8 cellular contexts compared by ENCODE assay signal in the genomic region with DNA sequence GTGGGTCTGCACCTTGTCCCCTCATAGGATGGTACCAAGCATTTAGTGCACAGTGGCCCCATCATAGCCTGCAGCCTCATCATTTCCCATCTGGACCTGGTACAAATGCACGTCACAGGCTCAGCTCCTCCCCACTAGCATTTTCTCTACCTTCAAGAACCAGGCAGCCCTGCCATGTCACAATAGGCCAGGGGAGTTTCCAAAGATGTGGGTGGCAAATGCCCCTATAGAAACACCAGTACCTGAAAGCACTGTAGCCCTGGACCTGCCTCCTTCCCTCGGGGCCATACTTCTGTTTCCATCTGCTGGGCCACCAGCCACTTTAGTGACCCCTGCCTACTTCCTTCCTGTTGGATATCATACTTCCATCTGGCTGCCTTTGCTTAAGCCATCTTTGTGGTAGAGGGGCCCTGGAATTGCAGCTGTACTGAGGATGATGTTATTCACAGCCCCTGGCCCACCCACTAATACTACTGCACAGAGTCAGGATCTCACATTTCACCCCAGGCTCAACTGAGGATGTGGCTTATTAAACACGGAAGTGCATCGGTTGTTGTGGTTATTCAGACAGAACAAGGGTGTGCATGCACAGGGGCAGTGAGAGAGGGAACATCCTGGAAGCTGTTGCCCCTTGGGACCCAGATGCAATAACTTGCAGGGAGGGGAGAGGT. TPM values are rescaled to one million over a fixed set of nuclear protein-coding genes. Genes with fewer than 3 reads are reported as not detected.
DNase-seq lines count a peak whose midpoint lies in the region; ATAC-seq, FAIRE-seq and TF ChIP-seq lines count a peak whose summit lies in the region.

No MANE protein-coding gene starts in this region.

- TF ChIP-seq POLR2A in H54 (IDR thresholded peaks at IDR 0.05; ENCODE audit: low read depth, low read length), result no peak

- H3K27me3 ChIP-seq in esophagus (ENCODE audit: control insufficient read depth in 1 of 2, insufficient read depth in 2 of 2, low read length in 2 of 2), result no peaks in the 10 kb centered on the region

- H3K36me3 ChIP-seq in KOPT-K1 (ENCODE audit: insufficient read depth, low read length) (peaks cover 6% of the 10 kb centered on the region; the same call in 1 of the 2 replicates), esophagus (ENCODE audit: control insufficient read depth in 2 of 2, insufficient read depth in 2 of 2, low read length in 1 of 2) (peaks cover 0 to 10% of the 10 kb centered on the region in 2 donors)

- H3K9me3 ChIP-seq in KOPT-K1 (ENCODE audit: insufficient read depth, low read length, poor library complexity, severe bottlenecking), result no peaks in the 10 kb centered on the region
- H3K9me3 ChIP-seq in esophagus (ENCODE audit: control insufficient read depth in 2 of 2, insufficient read depth in 1 of 2, low read depth in 1 of 2, low read length in 1 of 2), result no peaks in the 10 kb centered on the region

- DNase-seq in activated CD4-positive, alpha-beta T cell treated with anti-CD3 and anti-CD28 coated beads for 48 hours, result peak; percentile 74
- peak; percentile 47 for DNase-seq in stimulated activated CD8-positive, alpha-beta memory T cell treated with anti-CD3 and anti-CD28 coated beads, Interleukin-12 subunit alpha, Interleukin-12 subunit beta, amount 100 ng/mL, for 4 hours (ENCODE audit: low read depth)
- DNase-seq in HuH-7 (ENCODE audit: low spot score) (no peak), H54 (ENCODE audit: insufficient read length, low spot score) (no peak)

- 38 to 56% methylated on average over 4 of the region's 4 CpGs for WGBS in esophagus, 2 donors

- peaks cover 16 to 23% of the 10 kb centered on the region in 2 donors for H3K4me1 ChIP-seq in esophagus (ENCODE audit: control insufficient read depth in 2 of 2, insufficient read depth in 2 of 2, low read length in 1 of 2)

- H3K4me3 ChIP-seq in esophagus (ENCODE audit: low read depth in 1 of 2, low read length in 2 of 2), result no peak overlapping the region

- H3K27ac ChIP-seq in KOPT-K1 (ENCODE audit: low read depth, low read length, poor library complexity, severe bottlenecking) (peak overlapping the region; percentile 57), esophagus (ENCODE audit: low read depth in 2 of 2, low read length in 1 of 2) (peak overlapping the region; percentile 15 to 66)

- ATAC-seq in HG02840 (IDR thresholded peaks at IDR 0.05; ENCODE audit: low FRiP score, unreplicated experiment) (no peak), HG02884 (IDR thresholded peaks at IDR 0.05; ENCODE audit: unreplicated experiment) (no peak)

- no peak for FAIRE-seq in H54 (lab: Jason Lieb, UNC)

RNA-seq across cellular contexts. Expression of gene TCTA, which starts 3.8 kb away (rescaled TPM):
- 10 to 100 TPM; 11.3 to 14.5 TPM for polyA plus RNA-seq in esophagus

RNA-seq across cellular contexts. Expression of gene RHOA, which starts 4.3 kb away (rescaled TPM):
- 100 to 1,000 TPM; 162 to 244 TPM for polyA plus RNA-seq in esophagus

RNA-seq across cellular contexts. Expression of gene AMT, which starts 6.2 kb away (rescaled TPM):
- polyA plus RNA-seq in esophagus, result 10 to 100 TPM in 1 of 2 donors, 1 to 10 TPM in 1; 3.4 to 14.2 TPM

RNA-seq across cellular contexts. Expression of gene NICN1, which starts 13.1 kb away (rescaled TPM):
- polyA plus RNA-seq in esophagus, result 1 to 10 TPM; 5.0 to 7.0 TPM

RNA-seq across cellular contexts. Expression of gene DAG1, which starts 54.0 kb away (rescaled TPM):
- polyA plus RNA-seq in esophagus, result 10 to 100 TPM in 1 of 2 donors, 1 to 10 TPM in 1; 8.6 to 18.8 TPM

Comparison
In these comparisons a context has a peak if more than half of its experiments do, and no peak if none do; other contexts are left out.
1. DNase-seq: peak in activated CD4-positive, alpha-beta T cell treated with anti-CD3 and anti-CD28 coated beads for 48 hours (single experiment) and stimulated activated CD8-positive, alpha-beta memory T cell treated with anti-CD3 and anti-CD28 coated beads, Interleukin-12 subunit alpha, Interleukin-12 subunit beta, amount 100 ng/mL, for 4 hours (single experiment); none in HuH-7 (single experiment) and H54 (single experiment).